Comparison of ENCODE assay signal across 25 cellular contexts in genomic region chr2:55493220-55493619, GRCh38.
"Had no signal": no experiment of that assay in that cellular context is flagged by ENCODE, and none has a peak within 500 bp of the region (broad histone marks: within the 10 kb centered on the region; RNA-seq: fewer than 3 reads in every experiment).

No MANE protein-coding gene starts in this region.

- H3K27me3 Mint-ChIP-seq: progenitor cell of endocrine pancreas had no signal

- ATAC-seq: activated CD4-positive, CD25-positive, alpha-beta regulatory T cell treated with anti-CD3 and anti-CD28 coated beads, Interleukin-2, amount 50 U/mL, for 24 hours; activated CD8-positive, alpha-beta T cell treated with anti-CD3 and anti-CD28 coated beads, Interleukin-2, amount 10 ng/mL, durations not matched to agents 7 days and 5 days; body of pancreas; natural killer cell; stimulated activated memory B cell treated with anti-CD40 and anti-IgM and Interleukin-4, amounts not matched to agents 10 μg/mL and 1 μg/mL and 100 μg/mL, for 72 hours had no signal

- H3K4me3 ChIP-seq: body of pancreas, esophagus muscularis mucosa, left ventricle myocardium inferior, sigmoid colon, smooth muscle cell, uterus had no signal

- H3K4me3 Mint-ChIP-seq: activated CD4-positive, alpha-beta T cell treated with anti-CD3 and anti-CD28 coated beads, Interleukin-2, amount 10 ng/mL, durations not matched to agents 7 days and 5 days; activated CD8-positive, alpha-beta T cell treated with anti-CD3 and anti-CD28 coated beads, Interleukin-2, amount 10 ng/mL, durations not matched to agents 7 days and 5 days; activated T-helper 1 cell treated with anti-CD3 and anti-CD28 coated beads, Interleukin-12 subunit alpha, Interleukin-12 subunit beta, Interleukin-2, Interleukin-4 antibody, amounts not matched to agents 30 ng/mL and 10 ng/mL and 1 ng/mL, durations not matched to agents 14 hours and 24 hours and 36 hours; mesothelial cell of epicardium; natural killer cell; stimulated activated memory B cell treated with anti-CD40 and anti-IgM and Interleukin-4, amounts not matched to agents 10 μg/mL and 1 μg/mL and 100 μg/mL, for 72 hours; T-helper 2 cell treated with Interferon-gamma antibody and Interleukin-4, amounts not matched to agents 5 μg/mL and 100 μg/mL, for 36 hours had no signal

- H3K36me3 Mint-ChIP-seq: mesothelial cell of epicardium; natural killer cell; stimulated activated memory B cell treated with anti-CD40 and anti-IgM and Interleukin-4, amounts not matched to agents 10 μg/mL and 1 μg/mL and 100 μg/mL, for 72 hours had no signal

- H3K4me2 ChIP-seq: smooth muscle cell had no signal

- H3K4me1 ChIP-seq: body of pancreas, left ventricle myocardium inferior, sigmoid colon, uterus had no signal

- DNase-seq: activated CD4-positive, alpha-beta T cell treated with anti-CD3 and anti-CD28 coated beads, Interleukin-2, amount 10 ng/mL, durations not matched to agents 7 days and 5 days; activated CD8-positive, alpha-beta T cell treated with anti-CD3 and anti-CD28 coated beads, Interleukin-2, amount 10 ng/mL, durations not matched to agents 7 days and 5 days; activated gamma-delta T cell; activated naive CD4-positive, alpha-beta T cell treated with anti-CD3 and anti-CD28 coated beads, Interleukin-2, amount 50 U/mL, for 16 hours; anterior cingulate cortex; body of pancreas; central memory CD4-positive, alpha-beta T cell; dermis blood vessel endothelial cell; effector CD8-positive, alpha-beta T cell; left ventricle myocardium inferior; natural killer cell; retina; sigmoid colon; stimulated activated CD4-positive, alpha-beta T cell treated with anti-CD3 and anti-CD28 coated beads, Interleukin-15, amount 100 ng/mL, for 24 hours; trophoblast cell; uterus had no signal

- H3K9me3 ChIP-seq: body of pancreas, esophagus muscularis mucosa, left ventricle myocardium inferior, sigmoid colon, uterus had no signal

- H3K27me3 ChIP-seq: body of pancreas, esophagus muscularis mucosa, sigmoid colon, uterus had no signal

- H3K4me1 Mint-ChIP-seq: activated CD4-positive, alpha-beta T cell treated with anti-CD3 and anti-CD28 coated beads, Interleukin-2, amount 10 ng/mL, durations not matched to agents 7 days and 5 days; mesothelial cell of epicardium; natural killer cell; stimulated activated memory B cell treated with anti-CD40 and anti-IgM and Interleukin-4, amounts not matched to agents 10 μg/mL and 1 μg/mL and 100 μg/mL, for 72 hours had no signal

- H3K36me3 ChIP-seq: esophagus muscularis mucosa, left ventricle myocardium inferior, sigmoid colon, uterus had no signal

- H3K27ac Mint-ChIP-seq: activated CD4-positive, alpha-beta T cell treated with anti-CD3 and anti-CD28 coated beads, Interleukin-2, amount 10 ng/mL, durations not matched to agents 7 days and 5 days; activated CD8-positive, alpha-beta T cell treated with anti-CD3 and anti-CD28 coated beads, Interleukin-2, amount 10 ng/mL, durations not matched to agents 7 days and 5 days; activated T-helper 1 cell treated with anti-CD3 and anti-CD28 coated beads, Interleukin-12 subunit alpha, Interleukin-12 subunit beta, Interleukin-2, Interleukin-4 antibody, amounts not matched to agents 30 ng/mL and 10 ng/mL and 1 ng/mL, durations not matched to agents 14 hours and 24 hours and 36 hours; mesothelial cell of epicardium; natural killer cell; progenitor cell of endocrine pancreas; stimulated activated memory B cell treated with anti-CD40 and anti-IgM and Interleukin-4, amounts not matched to agents 10 μg/mL and 1 μg/mL and 100 μg/mL, for 72 hours; T-helper 2 cell treated with Interferon-gamma antibody and Interleukin-4, amounts not matched to agents 5 μg/mL and 100 μg/mL, for 36 hours had no signal

- H3K27ac ChIP-seq: body of pancreas, esophagus muscularis mucosa, left ventricle myocardium inferior, sigmoid colon, uterus, VCaP had no signal

- H3K9me3 Mint-ChIP-seq: activated CD4-positive, alpha-beta T cell treated with anti-CD3 and anti-CD28 coated beads, Interleukin-2, amount 10 ng/mL, durations not matched to agents 7 days and 5 days; activated T-helper 1 cell treated with anti-CD3 and anti-CD28 coated beads, Interleukin-12 subunit alpha, Interleukin-12 subunit beta, Interleukin-2, Interleukin-4 antibody, amounts not matched to agents 30 ng/mL and 10 ng/mL and 1 ng/mL, durations not matched to agents 14 hours and 24 hours and 36 hours; mesothelial cell of epicardium; natural killer cell; T-helper 2 cell treated with Interferon-gamma antibody and Interleukin-4, amounts not matched to agents 5 μg/mL and 100 μg/mL, for 36 hours had no signal
